Comparison of ENCODE assay signal across 18 cellular contexts in genomic region chr15:33623010-33623409, GRCh38.
DNase-seq lines count a peak whose midpoint lies in the region; ATAC-seq and TF ChIP-seq lines count a peak whose summit lies in the region.
"Had no signal": no experiment of that assay in that cellular context is flagged by ENCODE, and none has a peak within 500 bp of the region (broad histone marks: within the 10 kb centered on the region; RNA-seq: fewer than 3 reads in every experiment).

No MANE protein-coding gene starts in this region.

- DNase-seq in BE2C (peak; percentile 14), GM23338 (ENCODE audit: low spot score) (peak; percentile 41), RPMI8226 (peak; percentile 2), fibroblast of mammary gland (ENCODE audit: low read depth) (no peak), HK-2 (ENCODE audit: unreplicated experiment) (no peak), NCI-H1417 treated with DMSO at 0.1 percent for 48 hours (lab: John Stamatoyannopoulos, UW) (no peak), EL (no peak)
- DNase-seq: activated CD4-positive, alpha-beta memory T cell treated with anti-CD3 and anti-CD28 coated beads for 36 hours; activated naive CD4-positive, alpha-beta T cell treated with anti-CD3 and anti-CD28 coated beads for 36 hours; anterior cingulate cortex; CD8-positive, alpha-beta memory T cell; hypothalamus; KBM-7; NCI-H1436; NCI-H2171 treated with DMSO at 0.1 percent for 48 hours; transverse colon had no signal

- H3K27ac Mint-ChIP-seq in GM23338, result no peak overlapping the region
- H3K27ac Mint-ChIP-seq: activated CD4-positive, alpha-beta memory T cell treated with anti-CD3 and anti-CD28 coated beads for 36 hours; activated naive CD4-positive, alpha-beta T cell treated with anti-CD3 and anti-CD28 coated beads for 36 hours; CD8-positive, alpha-beta memory T cell; stimulated activated memory B cell treated with anti-CD40 and anti-IgM and Interleukin-4, amounts not matched to agents 10 μg/mL and 1 μg/mL and 100 μg/mL, for 72 hours had no signal

- no peak overlapping the region for H3K27ac ChIP-seq in GM23338 (ENCODE audit: low read depth)
- H3K27ac ChIP-seq: transverse colon had no signal

- H3K36me3 ChIP-seq in BE2C (no peaks in the 10 kb centered on the region), GM23338 (ENCODE audit: insufficient read depth) (no peaks in the 10 kb centered on the region)
- H3K36me3 ChIP-seq: transverse colon had no signal

- H3K9me3 ChIP-seq in BE2C, result no peaks in the 10 kb centered on the region
- H3K9me3 ChIP-seq: transverse colon had no signal

- no peaks in the 10 kb centered on the region for H3K79me2 ChIP-seq in GM23338 (replicated peaks; ENCODE audit: insufficient read depth)

- H3K36me3 Mint-ChIP-seq in GM23338 (ENCODE audit: low read depth), result peaks cover 14% of the 10 kb centered on the region
- H3K36me3 Mint-ChIP-seq: activated CD4-positive, alpha-beta memory T cell treated with anti-CD3 and anti-CD28 coated beads for 36 hours; CD8-positive, alpha-beta memory T cell; stimulated activated memory B cell treated with anti-CD40 and anti-IgM and Interleukin-4, amounts not matched to agents 10 μg/mL and 1 μg/mL and 100 μg/mL, for 72 hours had no signal

- H3K27me3 ChIP-seq in BE2C (no peaks in the 10 kb centered on the region), GM23338 (ENCODE audit: insufficient read depth) (no peaks in the 10 kb centered on the region)
- H3K27me3 ChIP-seq: transverse colon had no signal

- H3K4me1 Mint-ChIP-seq in GM23338, result peaks cover 17% of the 10 kb centered on the region; the same call in 2 of the 3 replicates
- H3K4me1 Mint-ChIP-seq: CD8-positive, alpha-beta memory T cell; stimulated activated memory B cell treated with anti-CD40 and anti-IgM and Interleukin-4, amounts not matched to agents 10 μg/mL and 1 μg/mL and 100 μg/mL, for 72 hours had no signal

- H3K4me3 Mint-ChIP-seq in GM23338, result no peak overlapping the region
- H3K4me3 Mint-ChIP-seq: activated CD4-positive, alpha-beta memory T cell treated with anti-CD3 and anti-CD28 coated beads for 36 hours; activated naive CD4-positive, alpha-beta T cell treated with anti-CD3 and anti-CD28 coated beads for 36 hours; CD8-positive, alpha-beta memory T cell; stimulated activated memory B cell treated with anti-CD40 and anti-IgM and Interleukin-4, amounts not matched to agents 10 μg/mL and 1 μg/mL and 100 μg/mL, for 72 hours had no signal

- ATAC-seq in GM23338 (peak; percentile 75), GM18858 (IDR thresholded peaks at IDR 0.05; ENCODE audit: unreplicated experiment) (no peak)
- ATAC-seq: stimulated activated memory B cell treated with anti-CD40 and anti-IgM and Interleukin-4, amounts not matched to agents 10 μg/mL and 1 μg/mL and 100 μg/mL, for 72 hours had no signal

- H4K20me1 ChIP-seq in GM23338 (replicated peaks; ENCODE audit: insufficient read depth), result no peaks in the 10 kb centered on the region

- H3K9me2 ChIP-seq in GM23338 (ENCODE audit: insufficient read depth), result peaks cover 7% of the 10 kb centered on the region

- no peaks in the 10 kb centered on the region for H3F3A ChIP-seq in GM23338 (replicated peaks; ENCODE audit: low read depth)

- H3K9me3 Mint-ChIP-seq in GM23338, result peaks cover 23% of the 10 kb centered on the region
- H3K9me3 Mint-ChIP-seq: activated CD4-positive, alpha-beta memory T cell treated with anti-CD3 and anti-CD28 coated beads for 36 hours; activated naive CD4-positive, alpha-beta T cell treated with anti-CD3 and anti-CD28 coated beads for 36 hours had no signal

- H3K4me3 ChIP-seq in BE2C (ENCODE audit: low read depth, low read length) (no peak overlapping the region), GM23338 (no peak overlapping the region), fibroblast of mammary gland (ENCODE audit: control insufficient read depth, low read depth, low read length) (no peak overlapping the region)
- H3K4me3 ChIP-seq: transverse colon had no signal

- TF ChIP-seq CTCF in BE2C (IDR thresholded peaks at IDR 0.05; ENCODE audit: low read depth, low read length), result peak; percentile 39; the same call in 1 of the 2 replicates
- peak; percentile 57 to 65 for TF ChIP-seq CTCF in GM23338 (conservative IDR thresholded peaks at IDR 0.05; ENCODE audit: low read depth in 2 of 2)
- TF ChIP-seq CTCF in fibroblast of mammary gland (conservative IDR thresholded peaks at IDR 0.05; ENCODE audit: control insufficient read depth, insufficient read depth, low read depth, low read length), result peak; percentile 5

- H2AFZ ChIP-seq in GM23338, result no peak overlapping the region

- H3K4me1 ChIP-seq in BE2C, result no peaks in the 10 kb centered on the region
- H3K4me1 ChIP-seq in GM23338 (ENCODE audit: insufficient read depth), result peaks cover 8% of the 10 kb centered on the region
- H3K4me1 ChIP-seq: transverse colon had no signal

- peaks cover 4% of the 10 kb centered on the region for H3K27me3 Mint-ChIP-seq in GM23338 (ENCODE audit: insufficient read depth, low read depth, poor library complexity)

- H3K4me2 ChIP-seq in GM23338, result no peak overlapping the region

TF ChIP-seq in GM23338, 12 proteins besides CTCF, POLR2A, EP300 and RAD21 (continues in another document):
- TF ChIP-seq EZH2 (IDR thresholded peaks at IDR 0.05; ENCODE audit: low read depth, unreplicated experiment) (no peak), ZNF331 (CRISPR knock-in tag; IDR thresholded peaks at IDR 0.05; ENCODE audit: low read depth) (no peak), ZNF114 (CRISPR knock-in tag; IDR thresholded peaks at IDR 0.05) (no peak), STAT1 (IDR thresholded peaks at IDR 0.05; ENCODE audit: unreplicated experiment) (no peak), ETS1 (IDR thresholded peaks at IDR 0.05) (no peak), NANOG (IDR thresholded peaks at IDR 0.05; ENCODE audit: borderline replicate concordance) (no peak), CREB1 (CRISPR knock-in tag; IDR thresholded peaks at IDR 0.05; ENCODE audit: low read depth) (no peak)

Comparison
In these comparisons a context has a peak if more than half of its experiments do, and no peak if none do; other contexts are left out.
1. DNase-seq: peak in BE2C (single experiment), GM23338 (single experiment) and RPMI8226 (single experiment); none in fibroblast of mammary gland (single experiment), HK-2 (single experiment), NCI-H1417 treated with DMSO at 0.1 percent for 48 hours (single experiment) and EL (single experiment).
2. CTCF ChIP-seq: peak in every context shown above with its lines; median percentile 61 in GM23338; 39 in BE2C; 5 in fibroblast of mammary gland.